1 cellular context compared by ENCODE assay signal in genomic region chr19:38617764-38618589, GRCh38.
TF ChIP-seq lines count a peak whose summit lies in the region.

Gene MAP4K1, minus strand, starts transcription at chr19:38617953. Its CDS starts 58 bp downstream, at chr19:38617895.

TF ChIP-seq in HepG2, 621 proteins besides CTCF, POLR2A, EP300 and RAD21 (continued from another document and continues in another):
- TF ChIP-seq PRDM4 (CRISPR knock-in tag; IDR thresholded peaks at IDR 0.05; ENCODE audit: borderline replicate concordance) (no peak), ZBTB38 (CRISPR knock-in tag; IDR thresholded peaks at IDR 0.05) (peak; percentile 69), ZBTB44 (CRISPR knock-in tag; IDR thresholded peaks at IDR 0.05) (no peak), ZNF230 (CRISPR knock-in tag; IDR thresholded peaks at IDR 0.05) (no peak), ZFP36 (IDR thresholded peaks at IDR 0.05; ENCODE audit: borderline replicate concordance, low read depth, low read length, partially characterized antibody) (no peak), NONO (IDR thresholded peaks at IDR 0.05) (no peak), NONO (CRISPR knock-in tag; conservative IDR thresholded peaks at IDR 0.05) (0 out of 2 replicates have a peak, but pooled peaks have one; percentile 1), ZNF770 (CRISPR knock-in tag; IDR thresholded peaks at IDR 0.05) (no peak), ZBTB33 (CRISPR knock-in tag; IDR thresholded peaks at IDR 0.05) (0 out of 2 replicates have a peak, but pooled peaks have one; percentile 12), ZNF34 (CRISPR knock-in tag; IDR thresholded peaks at IDR 0.05; ENCODE audit: borderline replicate concordance) (no peak), ZHX2 (IDR thresholded peaks at IDR 0.05; ENCODE audit: low read depth) (peak; percentile 3; the same call in 1 of the 2 replicates), ZHX2 (CRISPR knock-in tag; IDR thresholded peaks at IDR 0.05; ENCODE audit: borderline replicate concordance) (no peak), NRL (CRISPR knock-in tag; IDR thresholded peaks at IDR 0.05; ENCODE audit: borderline replicate concordance) (no peak), SRSF4 (IDR thresholded peaks at IDR 0.05; ENCODE audit: low read depth, low read length, poor library complexity, severe bottlenecking) (no peak), LBX2 (CRISPR knock-in tag; IDR thresholded peaks at IDR 0.05; ENCODE audit: borderline replicate concordance) (no peak), CREB3 (CRISPR knock-in tag; IDR thresholded peaks at IDR 0.05) (no peak), RXRA (CRISPR knock-in tag; IDR thresholded peaks at IDR 0.05) (no peak), ZNF567 (CRISPR knock-in tag; IDR thresholded peaks at IDR 0.05; ENCODE audit: borderline replicate concordance) (0 out of 2 replicates have a peak, but pooled peaks have one; percentile 15), ZNF235 (CRISPR knock-in tag; IDR thresholded peaks at IDR 0.05; ENCODE audit: borderline replicate concordance) (0 out of 2 replicates have a peak, but pooled peaks have one; percentile 85), ZBTB1 (CRISPR knock-in tag; IDR thresholded peaks at IDR 0.05; ENCODE audit: borderline replicate concordance) (no peak), HIC2 (CRISPR knock-in tag; IDR thresholded peaks at IDR 0.05; ENCODE audit: low read depth) (no peak), DPF2 (CRISPR knock-in tag; IDR thresholded peaks at IDR 0.05; ENCODE audit: borderline replicate concordance, low read depth) (no peak), ZC3H4 (CRISPR knock-in tag; IDR thresholded peaks at IDR 0.05; ENCODE audit: borderline replicate concordance) (0 out of 2 replicates have a peak, but pooled peaks have one; percentile 25), ZSCAN12 (CRISPR knock-in tag; IDR thresholded peaks at IDR 0.05) (no peak), KAT7 (CRISPR knock-in tag; IDR thresholded peaks at IDR 0.05; ENCODE audit: borderline replicate concordance) (no peak), MEF2D (CRISPR knock-in tag; IDR thresholded peaks at IDR 0.05) (no peak), ATF4 (CRISPR knock-in tag; IDR thresholded peaks at IDR 0.05) (no peak), DR1 (CRISPR knock-in tag; IDR thresholded peaks at IDR 0.05) (no peak), SOX6 (IDR thresholded peaks at IDR 0.05) (no peak), SOX6 (CRISPR knock-in tag; IDR thresholded peaks at IDR 0.05) (peak; percentile 1), ZNF337 (CRISPR knock-in tag; IDR thresholded peaks at IDR 0.05; ENCODE audit: borderline replicate concordance, low read depth) (no peak), XRCC5 (optimal IDR thresholded peaks at IDR 0.05; ENCODE audit: low read length) (no peak), ZNF652 (CRISPR knock-in tag; IDR thresholded peaks at IDR 0.05; ENCODE audit: borderline replicate concordance, low read depth) (no peak), SIN3A (IDR thresholded peaks at IDR 0.05; ENCODE audit: borderline replicate concordance, low read depth, low read length) (no peak), TAF1 (CRISPR knock-in tag; IDR thresholded peaks at IDR 0.05) (no peak), U2AF2 (IDR thresholded peaks at IDR 0.05; ENCODE audit: low read depth, low read length) (no peak), KDM4B (CRISPR knock-in tag; IDR thresholded peaks at IDR 0.05) (no peak), POLR2AphosphoS5 (IDR thresholded peaks at IDR 0.05; ENCODE audit: low read depth, low read length) (no peak), ATF7-NPFF (CRISPR knock-in tag; IDR thresholded peaks at IDR 0.05; ENCODE audit: low read depth) (no peak), MAFF (IDR thresholded peaks at IDR 0.05; ENCODE audit: low read depth, low read length) (no peak), ZNF772 (CRISPR knock-in tag; IDR thresholded peaks at IDR 0.05) (no peak), ZNF558 (CRISPR knock-in tag; IDR thresholded peaks at IDR 0.05; ENCODE audit: borderline replicate concordance) (no peak), ZGPAT (CRISPR knock-in tag; IDR thresholded peaks at IDR 0.05) (no peak), ZNF317 (CRISPR knock-in tag; IDR thresholded peaks at IDR 0.05) (no peak), ZNF776 (CRISPR knock-in tag; IDR thresholded peaks at IDR 0.05) (peak; percentile 62; the same call in 1 of the 2 replicates)
